ENCODE assay signal across 1 cellular context in the genomic region with DNA sequence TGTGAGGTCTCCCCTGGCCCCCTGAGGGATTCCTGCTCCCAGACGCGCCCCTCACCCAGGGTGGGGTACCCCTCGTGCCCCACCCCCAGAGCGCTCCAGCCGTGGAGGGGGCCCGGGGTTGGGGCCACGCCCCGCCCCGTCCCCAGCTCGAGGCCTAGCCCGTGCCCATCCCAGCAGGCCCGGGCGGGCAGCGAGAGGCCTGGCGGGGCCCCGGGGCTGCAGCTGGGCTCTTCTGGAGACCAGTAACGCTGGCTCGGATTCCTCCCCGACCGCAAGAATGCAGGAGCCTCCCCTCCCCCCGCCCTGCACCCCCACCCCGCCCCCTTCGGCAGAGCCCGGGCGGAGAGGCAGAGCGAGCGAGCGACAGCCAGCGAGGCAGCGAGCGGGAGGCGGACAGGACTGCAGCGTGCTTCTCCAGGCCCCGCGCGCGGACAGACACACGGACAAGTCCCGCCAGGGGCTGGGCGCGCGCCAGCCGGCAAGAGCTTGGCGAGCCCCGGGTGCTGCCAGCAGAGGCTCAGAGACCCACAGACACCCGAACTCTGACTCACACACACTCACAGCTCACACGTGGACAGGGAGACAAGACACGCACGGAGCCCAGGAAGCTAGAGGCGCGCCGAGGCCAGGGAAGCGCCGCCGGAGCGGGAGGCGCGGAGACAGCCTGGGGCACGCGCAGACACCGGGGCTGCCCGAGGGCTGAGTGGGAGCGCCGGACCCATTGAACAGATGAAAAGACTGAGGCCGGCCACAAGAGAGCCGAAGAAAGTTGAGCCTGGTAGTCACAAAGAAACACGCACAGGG.
A peak's percentile ranks its signal among the peaks of the same experiment; 100 is the strongest.
TF ChIP-seq lines count a peak whose summit lies in the region.

No MANE protein-coding gene starts in this region.

TF ChIP-seq in K562, 482 proteins besides CTCF, POLR2A, EP300 and RAD21 (continued from another document and continues in another):
- TF ChIP-seq KDM1A (IDR thresholded peaks at IDR 0.05) (peak; percentile 95 to 98), CBX1 (IDR thresholded peaks at IDR 0.05; ENCODE audit: low read depth) (peak; percentile 96), SUPT5H (IDR thresholded peaks at IDR 0.05) (0 out of 2 replicates have a peak, but pooled peaks have one; percentile 38), MAFF (IDR thresholded peaks at IDR 0.05; ENCODE audit: low read length) (no peak), ATF7 (IDR thresholded peaks at IDR 0.05) (0 out of 2 replicates have a peak, but pooled peaks have one; percentile 12), ZNF224 (CRISPR knock-in tag; IDR thresholded peaks at IDR 0.05) (no peak), NRF1 (conservative IDR thresholded peaks at IDR 0.05 in 1 of 2, IDR thresholded peaks at IDR 0.05 in 1 of 2) (peak; percentile 44 to 61; a peak in 3 of 4 replicates), GATAD2A (IDR thresholded peaks at IDR 0.05) (no peak), POLR2H (tag; IDR thresholded peaks at IDR 0.05; ENCODE audit: low read depth) (no peak), HDAC8 (tag; IDR thresholded peaks at IDR 0.05) (no peak), ZNF124 (CRISPR knock-in tag; IDR thresholded peaks at IDR 0.05) (no peak), ZNF507 (tag; conservative IDR thresholded peaks at IDR 0.05) (no peak), RUNX1 (IDR thresholded peaks at IDR 0.05; ENCODE audit: low read depth) (no peak), BRD4 (IDR thresholded peaks at IDR 0.05) (0 out of 2 replicates have a peak, but pooled peaks have one; percentile 47), NONO (IDR thresholded peaks at IDR 0.05; ENCODE audit: low read depth in 2 of 2, low read length in 1 of 2) (no peak), HLTF (IDR thresholded peaks at IDR 0.05) (no peak), ZNF551 (CRISPR knock-in tag; IDR thresholded peaks at IDR 0.05) (no peak), ZNF175 (CRISPR knock-in tag; IDR thresholded peaks at IDR 0.05; ENCODE audit: low read depth) (no peak), SRSF9 (IDR thresholded peaks at IDR 0.05; ENCODE audit: borderline replicate concordance, low read depth, low read length) (no peak), TCF7L2 (IDR thresholded peaks at IDR 0.05; ENCODE audit: low read depth, low read length) (no peak), NFE2 (IDR thresholded peaks at IDR 0.05; ENCODE audit: low read depth) (no peak), RBM25 (IDR thresholded peaks at IDR 0.05; ENCODE audit: low read depth, low read length, severe bottlenecking) (peak; percentile 90), L3MBTL2 (IDR thresholded peaks at IDR 0.05) (peak; percentile 76), MEF2D (tag; conservative IDR thresholded peaks at IDR 0.05; ENCODE audit: low read depth) (no peak), TAF9B (IDR thresholded peaks at IDR 0.05; ENCODE audit: partially characterized antibody) (no peak), TOE1 (IDR thresholded peaks at IDR 0.05; ENCODE audit: borderline replicate concordance) (0 out of 2 replicates have a peak, but pooled peaks have one; percentile 26), TOE1 (CRISPR knock-in tag; IDR thresholded peaks at IDR 0.05; ENCODE audit: borderline replicate concordance, low read depth) (no peak), ARNT (IDR thresholded peaks at IDR 0.05) (no peak), MXI1 (IDR thresholded peaks at IDR 0.05; ENCODE audit: low read depth, low read length) (no peak), CBFA2T3 (IDR thresholded peaks at IDR 0.05) (no peak), GATA2 (CRISPR knock-in tag; IDR thresholded peaks at IDR 0.05) (no peak), BDP1 (IDR thresholded peaks at IDR 0.05; ENCODE audit: insufficient read depth, insufficient read length) (no peak), ZNF41 (CRISPR knock-in tag; conservative IDR thresholded peaks at IDR 0.05) (no peak), EGR1 (conservative IDR thresholded peaks at IDR 0.05) (no peak; the same call in 1 of the 2 replicates), HSF4 (CRISPR knock-in tag; IDR thresholded peaks at IDR 0.05; ENCODE audit: borderline replicate concordance) (no peak), POLR2AphosphoS2 (IDR thresholded peaks at IDR 0.05; ENCODE audit: low read length) (no peak), ZSCAN29 (IDR thresholded peaks at IDR 0.05) (no peak), ZNF75A (CRISPR knock-in tag; IDR thresholded peaks at IDR 0.05) (no peak), POLR2G (IDR thresholded peaks at IDR 0.05; ENCODE audit: low read depth, low read length) (peak; percentile 77), SMARCC2 (IDR thresholded peaks at IDR 0.05; ENCODE audit: low read depth) (no peak), SETDB1 (IDR thresholded peaks at IDR 0.05; ENCODE audit: low read length) (no peak), ADNP (tag; IDR thresholded peaks at IDR 0.05) (peak; percentile 99)
- TF ChIP-seq, protein P1, sequence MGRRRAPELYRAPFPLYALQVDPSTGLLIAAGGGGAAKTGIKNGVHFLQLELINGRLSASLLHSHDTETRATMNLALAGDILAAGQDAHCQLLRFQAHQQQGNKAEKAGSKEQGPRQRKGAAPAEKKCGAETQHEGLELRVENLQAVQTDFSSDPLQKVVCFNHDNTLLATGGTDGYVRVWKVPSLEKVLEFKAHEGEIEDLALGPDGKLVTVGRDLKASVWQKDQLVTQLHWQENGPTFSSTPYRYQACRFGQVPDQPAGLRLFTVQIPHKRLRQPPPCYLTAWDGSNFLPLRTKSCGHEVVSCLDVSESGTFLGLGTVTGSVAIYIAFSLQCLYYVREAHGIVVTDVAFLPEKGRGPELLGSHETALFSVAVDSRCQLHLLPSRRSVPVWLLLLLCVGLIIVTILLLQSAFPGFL (CRISPR knock-in tag; IDR thresholded peaks at IDR 0.05): no peak
- TF ChIP-seq, protein P2, sequence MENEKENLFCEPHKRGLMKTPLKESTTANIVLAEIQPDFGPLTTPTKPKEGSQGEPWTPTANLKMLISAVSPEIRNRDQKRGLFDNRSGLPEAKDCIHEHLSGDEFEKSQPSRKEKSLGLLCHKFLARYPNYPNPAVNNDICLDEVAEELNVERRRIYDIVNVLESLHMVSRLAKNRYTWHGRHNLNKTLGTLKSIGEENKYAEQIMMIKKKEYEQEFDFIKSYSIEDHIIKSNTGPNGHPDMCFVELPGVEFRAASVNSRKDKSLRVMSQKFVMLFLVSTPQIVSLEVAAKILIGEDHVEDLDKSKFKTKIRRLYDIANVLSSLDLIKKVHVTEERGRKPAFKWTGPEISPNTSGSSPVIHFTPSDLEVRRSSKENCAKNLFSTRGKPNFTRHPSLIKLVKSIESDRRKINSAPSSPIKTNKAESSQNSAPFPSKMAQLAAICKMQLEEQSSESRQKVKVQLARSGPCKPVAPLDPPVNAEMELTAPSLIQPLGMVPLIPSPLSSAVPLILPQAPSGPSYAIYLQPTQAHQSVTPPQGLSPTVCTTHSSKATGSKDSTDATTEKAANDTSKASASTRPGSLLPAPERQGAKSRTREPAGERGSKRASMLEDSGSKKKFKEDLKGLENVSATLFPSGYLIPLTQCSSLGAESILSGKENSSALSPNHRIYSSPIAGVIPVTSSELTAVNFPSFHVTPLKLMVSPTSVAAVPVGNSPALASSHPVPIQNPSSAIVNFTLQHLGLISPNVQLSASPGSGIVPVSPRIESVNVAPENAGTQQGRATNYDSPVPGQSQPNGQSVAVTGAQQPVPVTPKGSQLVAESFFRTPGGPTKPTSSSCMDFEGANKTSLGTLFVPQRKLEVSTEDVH (IDR thresholded peaks at IDR 0.05; ENCODE audit: low read depth, partially characterized antibody): no peak
- TF ChIP-seq, protein P3, sequence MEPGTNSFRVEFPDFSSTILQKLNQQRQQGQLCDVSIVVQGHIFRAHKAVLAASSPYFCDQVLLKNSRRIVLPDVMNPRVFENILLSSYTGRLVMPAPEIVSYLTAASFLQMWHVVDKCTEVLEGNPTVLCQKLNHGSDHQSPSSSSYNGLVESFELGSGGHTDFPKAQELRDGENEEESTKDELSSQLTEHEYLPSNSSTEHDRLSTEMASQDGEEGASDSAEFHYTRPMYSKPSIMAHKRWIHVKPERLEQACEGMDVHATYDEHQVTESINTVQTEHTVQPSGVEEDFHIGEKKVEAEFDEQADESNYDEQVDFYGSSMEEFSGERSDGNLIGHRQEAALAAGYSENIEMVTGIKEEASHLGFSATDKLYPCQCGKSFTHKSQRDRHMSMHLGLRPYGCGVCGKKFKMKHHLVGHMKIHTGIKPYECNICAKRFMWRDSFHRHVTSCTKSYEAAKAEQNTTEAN (CRISPR knock-in tag; IDR thresholded peaks at IDR 0.05): no peak
- TF ChIP-seq, protein P4, sequence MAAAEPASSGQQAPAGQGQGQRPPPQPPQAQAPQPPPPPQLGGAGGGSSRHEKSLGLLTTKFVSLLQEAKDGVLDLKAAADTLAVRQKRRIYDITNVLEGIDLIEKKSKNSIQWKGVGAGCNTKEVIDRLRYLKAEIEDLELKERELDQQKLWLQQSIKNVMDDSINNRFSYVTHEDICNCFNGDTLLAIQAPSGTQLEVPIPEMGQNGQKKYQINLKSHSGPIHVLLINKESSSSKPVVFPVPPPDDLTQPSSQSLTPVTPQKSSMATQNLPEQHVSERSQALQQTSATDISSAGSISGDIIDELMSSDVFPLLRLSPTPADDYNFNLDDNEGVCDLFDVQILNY (CRISPR knock-in tag; IDR thresholded peaks at IDR 0.05): no peak
- TF ChIP-seq, protein P5, sequence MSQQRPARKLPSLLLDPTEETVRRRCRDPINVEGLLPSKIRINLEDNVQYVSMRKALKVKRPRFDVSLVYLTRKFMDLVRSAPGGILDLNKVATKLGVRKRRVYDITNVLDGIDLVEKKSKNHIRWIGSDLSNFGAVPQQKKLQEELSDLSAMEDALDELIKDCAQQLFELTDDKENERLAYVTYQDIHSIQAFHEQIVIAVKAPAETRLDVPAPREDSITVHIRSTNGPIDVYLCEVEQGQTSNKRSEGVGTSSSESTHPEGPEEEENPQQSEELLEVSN (IDR thresholded peaks at IDR 0.05; ENCODE audit: borderline replicate concordance in 1 of 2, extremely low read depth in 1 of 2, insufficient read depth in 1 of 2, insufficient read length in 1 of 2, low read depth in 1 of 2, low read length in 1 of 2, poor library complexity in 1 of 2, severe bottlenecking in 1 of 2): peak; percentile 64 to 92
- TF ChIP-seq, protein P6, sequence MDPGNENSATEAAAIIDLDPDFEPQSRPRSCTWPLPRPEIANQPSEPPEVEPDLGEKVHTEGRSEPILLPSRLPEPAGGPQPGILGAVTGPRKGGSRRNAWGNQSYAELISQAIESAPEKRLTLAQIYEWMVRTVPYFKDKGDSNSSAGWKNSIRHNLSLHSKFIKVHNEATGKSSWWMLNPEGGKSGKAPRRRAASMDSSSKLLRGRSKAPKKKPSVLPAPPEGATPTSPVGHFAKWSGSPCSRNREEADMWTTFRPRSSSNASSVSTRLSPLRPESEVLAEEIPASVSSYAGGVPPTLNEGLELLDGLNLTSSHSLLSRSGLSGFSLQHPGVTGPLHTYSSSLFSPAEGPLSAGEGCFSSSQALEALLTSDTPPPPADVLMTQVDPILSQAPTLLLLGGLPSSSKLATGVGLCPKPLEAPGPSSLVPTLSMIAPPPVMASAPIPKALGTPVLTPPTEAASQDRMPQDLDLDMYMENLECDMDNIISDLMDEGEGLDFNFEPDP (CRISPR knock-in tag; IDR thresholded peaks at IDR 0.05): no peak
- TF ChIP-seq, protein P7, sequence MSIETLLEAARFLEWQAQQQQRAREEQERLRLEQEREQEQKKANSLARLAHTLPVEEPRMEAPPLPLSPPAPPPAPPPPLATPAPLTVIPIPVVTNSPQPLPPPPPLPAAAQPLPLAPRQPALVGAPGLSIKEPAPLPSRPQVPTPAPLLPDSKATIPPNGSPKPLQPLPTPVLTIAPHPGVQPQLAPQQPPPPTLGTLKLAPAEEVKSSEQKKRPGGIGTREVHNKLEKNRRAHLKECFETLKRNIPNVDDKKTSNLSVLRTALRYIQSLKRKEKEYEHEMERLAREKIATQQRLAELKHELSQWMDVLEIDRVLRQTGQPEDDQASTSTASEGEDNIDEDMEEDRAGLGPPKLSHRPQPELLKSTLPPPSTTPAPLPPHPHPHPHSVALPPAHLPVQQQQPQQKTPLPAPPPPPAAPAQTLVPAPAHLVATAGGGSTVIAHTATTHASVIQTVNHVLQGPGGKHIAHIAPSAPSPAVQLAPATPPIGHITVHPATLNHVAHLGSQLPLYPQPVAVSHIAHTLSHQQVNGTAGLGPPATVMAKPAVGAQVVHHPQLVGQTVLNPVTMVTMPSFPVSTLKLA (conservative IDR thresholded peaks at IDR 0.05): peak; percentile 58 to 79
- TF ChIP-seq, protein P8, sequence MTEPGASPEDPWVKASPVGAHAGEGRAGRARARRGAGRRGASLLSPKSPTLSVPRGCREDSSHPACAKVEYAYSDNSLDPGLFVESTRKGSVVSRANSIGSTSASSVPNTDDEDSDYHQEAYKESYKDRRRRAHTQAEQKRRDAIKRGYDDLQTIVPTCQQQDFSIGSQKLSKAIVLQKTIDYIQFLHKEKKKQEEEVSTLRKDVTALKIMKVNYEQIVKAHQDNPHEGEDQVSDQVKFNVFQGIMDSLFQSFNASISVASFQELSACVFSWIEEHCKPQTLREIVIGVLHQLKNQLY (CRISPR knock-in tag; conservative IDR thresholded peaks at IDR 0.05): no peak
- TF ChIP-seq, protein P9, sequence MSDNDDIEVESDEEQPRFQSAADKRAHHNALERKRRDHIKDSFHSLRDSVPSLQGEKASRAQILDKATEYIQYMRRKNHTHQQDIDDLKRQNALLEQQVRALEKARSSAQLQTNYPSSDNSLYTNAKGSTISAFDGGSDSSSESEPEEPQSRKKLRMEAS (CRISPR knock-in tag; IDR thresholded peaks at IDR 0.05): peak; percentile 88
- TF ChIP-seq, protein P10, sequence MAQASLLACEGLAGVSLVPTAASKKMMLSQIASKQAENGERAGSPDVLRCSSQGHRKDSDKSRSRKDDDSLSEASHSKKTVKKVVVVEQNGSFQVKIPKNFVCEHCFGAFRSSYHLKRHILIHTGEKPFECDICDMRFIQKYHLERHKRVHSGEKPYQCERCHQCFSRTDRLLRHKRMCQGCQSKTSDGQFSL (CRISPR knock-in tag; IDR thresholded peaks at IDR 0.05): peak; percentile 86; the same call in 1 of the 2 replicates
- TF ChIP-seq, protein P10 (tag; IDR thresholded peaks at IDR 0.05): peak in 1 of 2 experiments; percentile 55; a peak in 1 of 4 replicates
- TF ChIP-seq, protein P11, sequence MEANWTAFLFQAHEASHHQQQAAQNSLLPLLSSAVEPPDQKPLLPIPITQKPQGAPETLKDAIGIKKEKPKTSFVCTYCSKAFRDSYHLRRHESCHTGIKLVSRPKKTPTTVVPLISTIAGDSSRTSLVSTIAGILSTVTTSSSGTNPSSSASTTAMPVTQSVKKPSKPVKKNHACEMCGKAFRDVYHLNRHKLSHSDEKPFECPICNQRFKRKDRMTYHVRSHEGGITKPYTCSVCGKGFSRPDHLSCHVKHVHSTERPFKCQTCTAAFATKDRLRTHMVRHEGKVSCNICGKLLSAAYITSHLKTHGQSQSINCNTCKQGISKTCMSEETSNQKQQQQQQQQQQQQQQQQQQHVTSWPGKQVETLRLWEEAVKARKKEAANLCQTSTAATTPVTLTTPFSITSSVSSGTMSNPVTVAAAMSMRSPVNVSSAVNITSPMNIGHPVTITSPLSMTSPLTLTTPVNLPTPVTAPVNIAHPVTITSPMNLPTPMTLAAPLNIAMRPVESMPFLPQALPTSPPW (CRISPR knock-in tag; IDR thresholded peaks at IDR 0.05): peak; percentile 89
